ENCODE assay signal across 8 cellular contexts in the genomic region with DNA sequence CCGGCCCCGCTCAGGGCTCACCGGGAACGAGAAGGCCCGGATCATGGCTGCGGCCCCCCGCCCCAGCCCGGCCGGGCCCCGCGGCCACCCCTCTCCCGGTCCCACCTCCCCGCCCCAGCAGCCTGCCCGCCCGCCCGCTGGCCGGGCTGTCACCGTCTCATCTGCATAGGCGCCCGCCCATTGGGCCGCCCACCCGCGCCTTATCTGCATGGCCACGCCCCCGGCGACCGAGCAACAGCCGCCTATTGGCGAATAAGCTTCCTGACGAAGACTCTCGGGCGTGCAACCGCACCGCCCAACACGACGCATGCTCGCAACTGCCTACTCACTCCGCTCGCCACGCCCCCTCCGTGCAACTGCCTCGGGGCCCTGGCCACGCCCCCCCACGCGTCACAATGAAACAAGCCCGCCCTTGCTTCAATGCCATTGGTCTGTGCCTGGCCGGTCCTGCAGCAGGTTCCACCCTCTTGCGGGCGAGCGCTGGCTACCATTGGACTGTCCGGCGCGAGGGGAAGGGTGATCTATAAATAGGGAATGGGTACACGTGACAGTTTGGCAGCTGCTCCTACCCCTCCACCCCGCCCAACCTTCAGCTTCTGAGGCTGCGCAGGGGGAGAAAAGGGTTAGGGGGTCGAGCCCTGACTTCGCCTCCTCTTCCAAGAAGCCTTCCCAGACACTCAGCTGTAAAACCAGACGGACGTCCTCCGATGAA. TPM values are rescaled to one million over a fixed set of nuclear protein-coding genes. Genes with fewer than 3 reads are reported as not detected.
DNase-seq lines count a peak whose midpoint lies in the region; ATAC-seq and TF ChIP-seq lines count a peak whose summit lies in the region.

Gene DACT3, minus strand, starts transcription at position 163 of the 712 bp plus-strand sequence. Its CDS starts 118 bp downstream, at position 45.

- no peaks in the 10 kb centered on the region for H3K27me3 Mint-ChIP-seq in chondrocyte (ENCODE audit: low read depth)

- H3K27ac Mint-ChIP-seq in chondrocyte (ENCODE audit: unreplicated experiment), result peak within 1 kb of the TSS; percentile 97

- peak within 1 kb of the TSS; percentile 77 for H3K4me3 Mint-ChIP-seq in chondrocyte (ENCODE audit: unreplicated experiment)

- H3K36me3 Mint-ChIP-seq in chondrocyte (ENCODE audit: low read depth), result no peaks in the 10 kb centered on the region

- TF ChIP-seq CTCF in AG09319 (IDR thresholded peaks at IDR 0.05; ENCODE audit: low read depth, low read length) (no peak), chondrocyte (IDR thresholded peaks at IDR 0.05) (no peak)

- H3K9me3 Mint-ChIP-seq in chondrocyte (ENCODE audit: low read depth), result no peaks in the 10 kb centered on the region

- DNase-seq in AG09319 (ENCODE audit: extremely low read depth, low read depth) (peak; percentile 100), GM19238 (ENCODE audit: insufficient read length, low spot score) (peak; percentile 99), NCI-H460 (ENCODE audit: extremely low read depth, low read depth) (peak; percentile 98), chondrocyte (ENCODE audit: low spot score) (peak; percentile 100), islet precursor cell (peak; percentile 100)
- DNase-seq in activated CD4-positive, alpha-beta T cell treated with anti-CD3 and anti-CD28 coated beads for 24 hours (ENCODE audit: low read depth in 2 of 2), result peak; percentile 100
- peak; percentile 100 for DNase-seq in stimulated activated CD4-positive, alpha-beta T cell treated with anti-CD3 and anti-CD28 coated beads, Interleukin-12 subunit alpha, Interleukin-12 subunit beta, amount 100 ng/mL, for 24 hours (ENCODE audit: low read depth in 2 of 2)

- H3K4me1 Mint-ChIP-seq in chondrocyte (ENCODE audit: low read depth), result peaks cover 27% of the 10 kb centered on the region

- peak; percentile 89 for ATAC-seq in HG03432 (IDR thresholded peaks at IDR 0.05; ENCODE audit: unreplicated experiment)

RNA-seq across cellular contexts. Expression of gene DACT3, which starts in this region (rescaled TPM):
- not detected in 2 replicates for total RNA-seq in NCI-H460 (2014; rRNA removed; shearing (Covaris generic))
- polyA plus RNA-seq in NCI-H460 (2014; cell fraction: nucleus; rRNA removed), result not detected in 2 replicates
- 17.1 to 18.7 TPM (median 18.5 TPM) in 3 replicates for total RNA-seq in chondrocyte

Comparison
In these comparisons a context has a peak if more than half of its experiments do, and no peak if none do; other contexts are left out.
1. Peak in every context shown above with its lines: DNase-seq and ATAC-seq.
2. RNA of gene DACT3 (total RNA-seq): 17.1 to 18.7 TPM in chondrocyte; not detected in NCI-H460; every median in the first group is over 10 times any median in the second.
3. Peak in DNase-seq in NCI-H460; RNA of the gene not detected or under 1 TPM.